1 cellular context compared by ENCODE assay signal in the genomic region with DNA sequence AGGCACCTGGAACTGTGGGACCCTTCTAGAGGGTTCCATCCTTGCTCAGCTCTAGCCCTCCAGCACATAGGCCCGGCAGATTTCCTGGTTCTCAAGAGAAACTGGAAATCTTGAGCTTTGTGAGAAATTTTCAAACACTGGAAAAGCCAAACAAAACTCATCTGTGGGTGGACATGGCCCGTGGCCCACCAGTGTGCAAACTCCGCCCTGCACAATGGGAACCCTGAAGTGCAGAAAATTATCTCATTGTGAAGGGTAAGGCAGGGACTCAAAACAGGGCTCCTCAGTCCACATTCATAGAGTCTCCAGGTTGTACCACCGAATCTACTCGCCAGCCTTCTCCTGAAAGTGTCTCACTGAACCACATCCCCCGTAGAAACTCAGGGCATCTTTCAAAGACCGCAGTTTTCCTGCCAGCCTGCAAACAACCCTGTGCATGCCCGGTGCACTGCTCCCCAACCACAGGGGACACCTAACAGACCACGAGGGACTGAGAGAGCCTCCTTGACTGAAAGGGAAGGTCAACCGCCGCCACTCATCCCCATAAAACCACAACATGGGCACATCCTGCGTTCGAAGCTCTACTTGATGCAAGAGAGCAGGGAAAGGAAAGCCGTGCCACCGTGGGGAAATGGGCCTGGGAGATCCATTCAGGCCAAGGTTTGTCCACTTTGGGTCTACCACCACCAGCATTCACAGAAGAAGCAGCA.
TF ChIP-seq lines count a peak whose summit lies in the region.

No MANE protein-coding gene starts in this region.

TF ChIP-seq in HepG2, 621 proteins besides CTCF, POLR2A, EP300 and RAD21:
- TF ChIP-seq, protein P1, sequence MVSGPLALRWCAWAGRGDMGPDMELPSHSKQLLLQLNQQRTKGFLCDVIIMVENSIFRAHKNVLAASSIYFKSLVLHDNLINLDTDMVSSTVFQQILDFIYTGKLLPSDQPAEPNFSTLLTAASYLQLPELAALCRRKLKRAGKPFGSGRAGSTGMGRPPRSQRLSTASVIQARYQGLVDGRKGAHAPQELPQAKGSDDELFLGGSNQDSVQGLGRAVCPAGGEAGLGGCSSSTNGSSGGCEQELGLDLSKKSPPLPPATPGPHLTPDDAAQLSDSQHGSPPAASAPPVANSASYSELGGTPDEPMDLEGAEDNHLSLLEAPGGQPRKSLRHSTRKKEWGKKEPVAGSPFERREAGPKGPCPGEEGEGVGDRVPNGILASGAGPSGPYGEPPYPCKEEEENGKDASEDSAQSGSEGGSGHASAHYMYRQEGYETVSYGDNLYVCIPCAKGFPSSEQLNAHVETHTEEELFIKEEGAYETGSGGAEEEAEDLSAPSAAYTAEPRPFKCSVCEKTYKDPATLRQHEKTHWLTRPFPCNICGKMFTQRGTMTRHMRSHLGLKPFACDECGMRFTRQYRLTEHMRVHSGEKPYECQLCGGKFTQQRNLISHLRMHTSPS (CRISPR knock-in tag; IDR thresholded peaks at IDR 0.05; ENCODE audit: low read depth) = no peak
- TF ChIP-seq ZFYVE20 (CRISPR knock-in tag; IDR thresholded peaks at IDR 0.05; ENCODE audit: borderline replicate concordance, low read depth) = no peak
- TF ChIP-seq ZNF136 (CRISPR knock-in tag; IDR thresholded peaks at IDR 0.05; ENCODE audit: low read depth) = no peak
- TF ChIP-seq ZC3H4 (CRISPR knock-in tag; IDR thresholded peaks at IDR 0.05; ENCODE audit: borderline replicate concordance) = no peak
- no peak for TF ChIP-seq NFKB2 (CRISPR knock-in tag; IDR thresholded peaks at IDR 0.05; ENCODE audit: borderline replicate concordance)
- no peak for TF ChIP-seq ZNF343 (CRISPR knock-in tag; IDR thresholded peaks at IDR 0.05)
- TF ChIP-seq, protein P2, sequence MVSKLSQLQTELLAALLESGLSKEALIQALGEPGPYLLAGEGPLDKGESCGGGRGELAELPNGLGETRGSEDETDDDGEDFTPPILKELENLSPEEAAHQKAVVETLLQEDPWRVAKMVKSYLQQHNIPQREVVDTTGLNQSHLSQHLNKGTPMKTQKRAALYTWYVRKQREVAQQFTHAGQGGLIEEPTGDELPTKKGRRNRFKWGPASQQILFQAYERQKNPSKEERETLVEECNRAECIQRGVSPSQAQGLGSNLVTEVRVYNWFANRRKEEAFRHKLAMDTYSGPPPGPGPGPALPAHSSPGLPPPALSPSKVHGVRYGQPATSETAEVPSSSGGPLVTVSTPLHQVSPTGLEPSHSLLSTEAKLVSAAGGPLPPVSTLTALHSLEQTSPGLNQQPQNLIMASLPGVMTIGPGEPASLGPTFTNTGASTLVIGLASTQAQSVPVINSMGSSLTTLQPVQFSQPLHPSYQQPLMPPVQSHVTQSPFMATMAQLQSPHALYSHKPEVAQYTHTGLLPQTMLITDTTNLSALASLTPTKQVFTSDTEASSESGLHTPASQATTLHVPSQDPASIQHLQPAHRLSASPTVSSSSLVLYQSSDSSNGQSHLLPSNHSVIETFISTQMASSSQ (IDR thresholded peaks at IDR 0.05; ENCODE audit: low read depth) = no peak
- TF ChIP-seq, protein P2 (CRISPR knock-in tag; IDR thresholded peaks at IDR 0.05; ENCODE audit: borderline replicate concordance) = no peak
- TF ChIP-seq, protein P3, sequence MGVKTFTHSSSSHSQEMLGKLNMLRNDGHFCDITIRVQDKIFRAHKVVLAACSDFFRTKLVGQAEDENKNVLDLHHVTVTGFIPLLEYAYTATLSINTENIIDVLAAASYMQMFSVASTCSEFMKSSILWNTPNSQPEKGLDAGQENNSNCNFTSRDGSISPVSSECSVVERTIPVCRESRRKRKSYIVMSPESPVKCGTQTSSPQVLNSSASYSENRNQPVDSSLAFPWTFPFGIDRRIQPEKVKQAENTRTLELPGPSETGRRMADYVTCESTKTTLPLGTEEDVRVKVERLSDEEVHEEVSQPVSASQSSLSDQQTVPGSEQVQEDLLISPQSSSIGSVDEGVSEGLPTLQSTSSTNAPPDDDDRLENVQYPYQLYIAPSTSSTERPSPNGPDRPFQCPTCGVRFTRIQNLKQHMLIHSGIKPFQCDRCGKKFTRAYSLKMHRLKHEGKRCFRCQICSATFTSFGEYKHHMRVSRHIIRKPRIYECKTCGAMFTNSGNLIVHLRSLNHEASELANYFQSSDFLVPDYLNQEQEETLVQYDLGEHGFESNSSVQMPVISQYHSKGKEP (CRISPR knock-in tag; IDR thresholded peaks at IDR 0.05) = no peak
- TF ChIP-seq REL (CRISPR knock-in tag; conservative IDR thresholded peaks at IDR 0.05) = no peak
- no peak for TF ChIP-seq LBX2 (CRISPR knock-in tag; IDR thresholded peaks at IDR 0.05; ENCODE audit: borderline replicate concordance)
- TF ChIP-seq SIN3A (IDR thresholded peaks at IDR 0.05; ENCODE audit: borderline replicate concordance, low read depth, low read length) = no peak
- no peak for TF ChIP-seq CBFB (CRISPR knock-in tag; IDR thresholded peaks at IDR 0.05)
- no peak for TF ChIP-seq ZNF350 (CRISPR knock-in tag; IDR thresholded peaks at IDR 0.05; ENCODE audit: borderline replicate concordance, low read depth)
- no peak for TF ChIP-seq ZNF761 (CRISPR knock-in tag; conservative IDR thresholded peaks at IDR 0.05)
- TF ChIP-seq ZNF282 (IDR thresholded peaks at IDR 0.05; ENCODE audit: partially characterized antibody) = no peak
- no peak for TF ChIP-seq ZSCAN30 (CRISPR knock-in tag; IDR thresholded peaks at IDR 0.05)
- no peak for TF ChIP-seq GPBP1L1 (CRISPR knock-in tag; IDR thresholded peaks at IDR 0.05)
- no peak for TF ChIP-seq ZC3H13 (CRISPR knock-in tag; IDR thresholded peaks at IDR 0.05)
- no peak for TF ChIP-seq BRF2 (CRISPR knock-in tag; IDR thresholded peaks at IDR 0.05)
- TF ChIP-seq NFE2 (CRISPR knock-in tag; IDR thresholded peaks at IDR 0.05) = no peak
TF ChIP-seq in HepG2: peak in this region for 0.
